In the genomic region with DNA sequence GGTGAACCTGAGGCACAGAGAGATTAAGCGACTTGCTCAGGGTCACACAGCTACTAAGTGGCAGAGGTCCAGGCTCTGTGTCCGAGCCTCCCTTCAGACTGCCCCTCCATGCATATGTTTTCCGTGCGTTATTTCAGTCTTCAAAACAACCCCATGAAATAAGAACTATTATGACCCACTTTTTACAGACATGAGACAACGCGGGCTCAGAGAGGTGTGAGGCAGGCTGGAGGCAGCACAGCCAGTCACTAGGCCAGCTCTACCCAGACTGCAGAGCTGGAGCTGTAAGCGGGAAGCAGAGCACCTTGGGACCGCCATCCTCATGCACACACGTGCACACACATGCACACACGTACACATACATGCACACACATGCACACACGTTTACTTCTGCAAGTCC, we compare ENCODE assay signal across 16 cellular contexts.
DNase-seq lines count a peak whose midpoint lies in the region; ATAC-seq and TF ChIP-seq lines count a peak whose summit lies in the region.
"Had no signal": no experiment of that assay in that cellular context is flagged by ENCODE, and none has a peak within 500 bp of the region (broad histone marks: within the 10 kb centered on the region; RNA-seq: fewer than 3 reads in every experiment).

No MANE protein-coding gene starts in this region.

- TF ChIP-seq POLR2A in spleen (IDR thresholded peaks at IDR 0.05) = no peak

- no peak overlapping the region for H3K4me3 ChIP-seq in spleen

- 86 to 93% (median 91%) methylated on average over 11 of the region's 11 CpGs for WGBS in spleen, 5 donors

- H3K36me3 Mint-ChIP-seq in T-helper 17 cell (ENCODE audit: low read depth) = no peaks in the 10 kb centered on the region
- H3K36me3 Mint-ChIP-seq in chondrocyte (ENCODE audit: low read depth) = peaks cover 16% of the 10 kb centered on the region

- H3K36me3 ChIP-seq in spleen = no peaks in the 10 kb centered on the region

- no peaks in the 10 kb centered on the region for H3K9me3 Mint-ChIP-seq in chondrocyte (ENCODE audit: low read depth)
- H3K9me3 Mint-ChIP-seq: CD4-positive, alpha-beta T cell had no signal

- H3K4me1 Mint-ChIP-seq in T-helper 17 cell (peaks cover 26% of the 10 kb centered on the region), chondrocyte (ENCODE audit: low read depth) (peaks cover 25% of the 10 kb centered on the region)

- H3K27me3 Mint-ChIP-seq in T-helper 17 cell = peaks cover 25% of the 10 kb centered on the region
- H3K27me3 Mint-ChIP-seq in chondrocyte (ENCODE audit: low read depth) = no peaks in the 10 kb centered on the region
- H3K27me3 Mint-ChIP-seq: CD4-positive, alpha-beta T cell had no signal

- TF ChIP-seq CTCF in chondrocyte (IDR thresholded peaks at IDR 0.05) = no peak
- no peak for TF ChIP-seq CTCF in spleen (IDR thresholded peaks at IDR 0.05 in 8 of 11, conservative IDR thresholded peaks at IDR 0.05 in 3 of 11)

- H3K4me3 Mint-ChIP-seq in T-helper 17 cell = no peak overlapping the region
- no peak overlapping the region for H3K4me3 Mint-ChIP-seq in chondrocyte (ENCODE audit: unreplicated experiment)
- H3K4me3 Mint-ChIP-seq: CD4-positive, alpha-beta T cell had no signal

- ATAC-seq in T-helper 17 cell = no peak
- no peak for ATAC-seq in HG03378 (IDR thresholded peaks at IDR 0.05; ENCODE audit: unreplicated experiment)
- no peak for ATAC-seq in HG03571 (IDR thresholded peaks at IDR 0.05; ENCODE audit: unreplicated experiment)
- ATAC-seq: HCT116 had no signal

- intact Hi-C loops in spleen (cut with DNase I; ENCODE audit: low total_unique reads) = no loop called here

- H3K27ac Mint-ChIP-seq in T-helper 17 cell (peak overlapping the region; percentile 94), chondrocyte (ENCODE audit: unreplicated experiment) (no peak overlapping the region)
- H3K27ac Mint-ChIP-seq: CD4-positive, alpha-beta T cell had no signal

- peaks cover 0 to 9% (median 0%) of the 10 kb centered on the region in 7 donors for H3K27me3 ChIP-seq in spleen (replicated peaks in 1 of 7)

- peaks cover 0 to 26% (median 9%) of the 10 kb centered on the region in 6 donors for H3K4me1 ChIP-seq in spleen
- H3K4me1 ChIP-seq: Caco-2 had no signal

- no peak for DNase-seq in T-helper 17 cell
- peak; percentile 37 for DNase-seq in chondrocyte (ENCODE audit: low spot score)
- peak; percentile 12 for DNase-seq in mesenteric fat pad (ENCODE audit: low spot score)
- peak; percentile 52 for DNase-seq in spleen
- DNase-seq in amniotic stem cell (lab: John Stamatoyannopoulos, UW) = no peak
- DNase-seq: ACHN; AML-193; Caco-2; CD4-positive, alpha-beta T cell; GOT3; H7 had no signal

- no peak overlapping the region for H3K27ac ChIP-seq in spleen
- H3K27ac ChIP-seq: C4-2B, KMS-11 had no signal

- H3K9me3 ChIP-seq in T-helper 17 cell (ENCODE audit: control insufficient read depth, low read length, poor library complexity, severe bottlenecking) (no peaks in the 10 kb centered on the region), spleen (no peaks in the 10 kb centered on the region)
- H3K9me3 ChIP-seq: Caco-2 had no signal

Comparison
In these comparisons a context has a peak if more than half of its experiments do, and no peak if none do; other contexts are left out.
1. DNase-seq: peak in chondrocyte (single experiment), mesenteric fat pad (single experiment) and spleen (single experiment); none in T-helper 17 cell (0 of 3) and amniotic stem cell (single experiment).